ENCODE assay signal across 21 cellular contexts in the genomic region with DNA sequence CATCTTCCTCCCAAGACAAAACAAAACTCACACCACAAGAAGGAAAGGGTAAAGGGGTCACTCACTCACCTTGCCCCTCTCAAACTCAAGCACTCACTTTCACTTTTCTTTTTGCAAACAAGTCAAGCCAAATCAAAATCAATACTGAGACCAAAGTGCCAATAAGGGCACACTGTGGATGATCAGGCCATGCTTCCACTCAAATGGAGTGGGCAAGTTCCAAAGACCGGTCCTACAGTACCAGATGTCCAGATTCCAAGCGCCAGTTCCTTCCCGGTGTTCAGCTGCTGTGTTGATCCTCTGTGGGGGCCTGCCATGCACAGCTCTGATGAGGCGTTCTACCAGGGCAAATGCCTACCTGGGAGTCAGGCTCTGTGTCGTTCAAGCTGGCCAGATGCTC.
"Had no signal": no experiment of that assay in that cellular context is flagged by ENCODE, and none has a peak within 500 bp of the region (broad histone marks: within the 10 kb centered on the region; RNA-seq: fewer than 3 reads in every experiment).

No MANE protein-coding gene starts in this region.

- ATAC-seq: Panc1, PC-3 had no signal

- H3K27ac ChIP-seq: RWPE1 had no signal

- DNase-seq: KBM-7, MV-4-11, NCI-H1048, NCI-H1105, NCI-H1417, NCI-H1436 treated with DMSO at 0.1 percent for 48 hours, NCI-H1694, NCI-H187 treated with DMSO at 0.1 percent for 48 hours, NCI-H2029 treated with DMSO at 0.1 percent for 48 hours, NCI-H2171 treated with DMSO at 0.1 percent for 48 hours, NCI-H345, NCI-H446 treated with DMSO at 0.1 percent for 48 hours, NCI-H510A treated with DMSO at 0.1 percent for 48 hours, NCI-H69, NCI-H774, SHP77, SK-N-SH, SW 1271 had no signal

- H3K9me3 ChIP-seq: SK-N-SH had no signal
